28 cellular contexts compared by ENCODE assay signal in genomic region chr11:123250811-123251655, GRCh38. TPM values are rescaled to one million over a fixed set of nuclear protein-coding genes. Genes with fewer than 3 reads are reported as not detected.
DNase-seq lines count a peak whose midpoint lies in the region; ATAC-seq, FAIRE-seq and TF ChIP-seq lines count a peak whose summit lies in the region.
"Had no signal": no experiment of that assay in that cellular context is flagged by ENCODE, and none has a peak within 500 bp of the region (broad histone marks: within the 10 kb centered on the region; RNA-seq: fewer than 3 reads in every experiment).

No MANE protein-coding gene starts in this region.

- CTCF ChIA-PET in GM12878 (lab: Yijun Ruan, JAX): interaction anchor here (0.6 to 1.9 kb wide), 8 partner anchors 10 to 228 kb away, joined by 3 to 9 read pairs (median 4); no protein-coding TSS in a partner anchor

- DNase-seq in GM12892 (ENCODE audit: insufficient read length) (no peak), GM12878 (ENCODE audit: low read depth, low spot score) (no peak), retina (peak; percentile 48), kidney (no peak), ecto neural progenitor cell (ENCODE audit: low spot score) (no peak), GM13977 (ENCODE audit: low spot score) (no peak), DMS153 (lab: John Stamatoyannopoulos, UW) (no peak)
- DNase-seq: activated CD4-positive, alpha-beta T cell treated with anti-CD3 and anti-CD28 coated beads for 48 hours; activated gamma-delta T cell treated with Interleukin-2 at 50 U/mL for 16 hours; activated naive CD8-positive, alpha-beta T cell treated with anti-CD3 and anti-CD28 coated beads, Interleukin-2, amount 50 U/mL, for 24 hours; activated T-cell treated with anti-CD3 and anti-CD28 coated beads, Interleukin-2, amount 50 U/mL, for 1 hour; effector CD8-positive, alpha-beta T cell; NCI-H1092 treated with DMSO at 0.1 percent for 48 hours; NCI-H187 treated with DMSO at 0.1 percent for 48 hours; NCI-H524 treated with DMSO at 0.1 percent for 48 hours; occipital lobe; SHP77; small intestine; stimulated activated CD4-positive, alpha-beta T cell treated with anti-CD3 and anti-CD28 coated beads, Interleukin-1b, Interleukin-23, amount 100 ng/mL, for 48 hours; stimulated activated CD8-positive, alpha-beta memory T cell treated with anti-CD3 and anti-CD28 coated beads, Interleukin-4, amount 100 ng/mL, for 48 hours; stomach; WERI-Rb-1 had no signal

- H3K9me3 ChIP-seq in GM12878 (replicated peaks; ENCODE audit: control insufficient read depth, insufficient read depth, low read length) (no peaks in the 10 kb centered on the region), gastroesophageal sphincter (no peaks in the 10 kb centered on the region), kidney (ENCODE audit: control insufficient read depth in 1 of 2, low read length in 2 of 2) (no peaks in the 10 kb centered on the region)
- H3K9me3 ChIP-seq: stomach had no signal

- H3K9ac ChIP-seq in GM12878 (ENCODE audit: control insufficient read depth, insufficient read depth, low read length) (no peak overlapping the region), kidney (ENCODE audit: low read length in 2 of 2) (no peak overlapping the region)

- H3K27ac ChIP-seq in GM12878 (ENCODE audit: control insufficient read depth, insufficient read depth) (no peak overlapping the region), gastroesophageal sphincter (peak overlapping the region in 3 of 4 donors; percentile 36 to 67 (median 60)), kidney (ENCODE audit: low read depth in 2 of 2, low read length in 2 of 2) (no peak overlapping the region)
- H3K27ac ChIP-seq: WERI-Rb-1 had no signal

- in situ Hi-C loops in GM12878 (cut with MboI): no loop called here
- in situ Hi-C loops in GM13977 (cut with MboI; ENCODE audit: low pct_unique_long_range_greater_than_20kb, low sequenced_read_pairs, unreplicated experiment): no loop called here

- no peak for TF ChIP-seq POLR2A in GM12892 (IDR thresholded peaks at IDR 0.05; ENCODE audit: low read depth, low read length)
- TF ChIP-seq POLR2A in GM12878 (IDR thresholded peaks at IDR 0.05; ENCODE audit: low read depth, low read length): no peak
- TF ChIP-seq POLR2A in gastroesophageal sphincter (IDR thresholded peaks at IDR 0.05): no peak

- ATAC-seq in GM12878 (peak; percentile 14; the same call in 1 of the 3 replicates), gastroesophageal sphincter (no peak)
- ATAC-seq: activated naive CD8-positive, alpha-beta T cell treated with anti-CD3 and anti-CD28 coated beads, Interleukin-2, amount 50 U/mL, for 24 hours; Panc1 had no signal

- no peaks in the 10 kb centered on the region for H3K79me2 ChIP-seq in GM12878 (ENCODE audit: control insufficient read depth, insufficient read depth, low read length)

- SMC1A ChIA-PET in GM12878 (lab: Charles Lee; ENCODE audit: uncharacterized antibody, unreplicated experiment): interaction anchor here (1.0 to 2.7 kb wide), 5 partner anchors 10 to 157 kb away, joined by 3 to 8 read pairs (median 5); no protein-coding TSS in a partner anchor

- intact Hi-C loops in GM12878 (cut with micrococcal nuclease; ENCODE audit: unreplicated experiment): no loop called here
- intact Hi-C loops in kidney (cut with DNase I): no loop called here

- no peak for TF ChIP-seq RAD21 in GM12878 (IDR thresholded peaks at IDR 0.05; ENCODE audit: insufficient read depth, low read depth, low read length)

- H3K27me3 ChIP-seq in GM12878 (replicated peaks in 1 of 2; ENCODE audit: control insufficient read depth in 2 of 2, insufficient read depth in 2 of 2, low read length in 1 of 2) (peaks cover 0 to 2% of the 10 kb centered on the region in 2 experiments; a peak in 2 of 4 replicates), gastroesophageal sphincter (no peaks in the 10 kb centered on the region)

- H2AFZ ChIP-seq in GM12878 (ENCODE audit: control insufficient read depth, low read depth, low read length): no peak overlapping the region

- no peak overlapping the region for H3K4me2 ChIP-seq in GM12878 (ENCODE audit: control insufficient read depth, insufficient read depth)

- peak; percentile 58 for FAIRE-seq in GM12892 (lab: Jason Lieb, UNC)
- no peak for FAIRE-seq in GM12878 (lab: Jason Lieb, UNC)
- no peak for FAIRE-seq in kidney (lab: Jason Lieb, UNC)
- FAIRE-seq: G401.6, small intestine had no signal

- H3K4me1 ChIP-seq in GM12878 (ENCODE audit: control insufficient read depth, insufficient read depth, low read length) (no peaks in the 10 kb centered on the region; the same call in 1 of the 2 replicates), gastroesophageal sphincter (peaks cover 5 to 33% (median 15%) of the 10 kb centered on the region in 3 donors), kidney (ENCODE audit: control insufficient read depth in 1 of 2, insufficient read depth in 1 of 2, low read depth in 1 of 2, low read length in 2 of 2) (no peaks in the 10 kb centered on the region)

- RAD21 ChIA-PET in GM12878 (lab: Charles Lee; ENCODE audit: unreplicated experiment): interaction anchor here (1.3 kb wide), 1 partner anchor 121 kb away, joined by 3 read pairs; no protein-coding TSS in a partner anchor

- TF ChIP-seq CTCF in GM12878 (IDR thresholded peaks at IDR 0.05 in 2 of 3, conservative IDR thresholded peaks at IDR 0.05 in 1 of 3; ENCODE audit: control insufficient read depth in 2 of 3, extremely low read depth in 1 of 3, insufficient read depth in 1 of 3, low read depth in 3 of 3, low read length in 3 of 3) (no peak), gastroesophageal sphincter (IDR thresholded peaks at IDR 0.05) (no peak), kidney (IDR thresholded peaks at IDR 0.05; ENCODE audit: borderline replicate concordance, extremely low read depth, insufficient read depth) (no peak), GM13977 (IDR thresholded peaks at IDR 0.05; ENCODE audit: extremely low read depth, insufficient read depth, missing control alignments) (no peak)

- TF ChIP-seq EP300 in GM12878 (IDR thresholded peaks at IDR 0.05; ENCODE audit: borderline replicate concordance in 1 of 2, control insufficient read depth in 1 of 2, low read depth in 2 of 2, low read length in 2 of 2) (no peak), gastroesophageal sphincter (IDR thresholded peaks at IDR 0.05) (no peak)

- POLR2A ChIA-PET in GM12878 (lab: Charles Lee): no interaction called here

- WGBS in GM12878 (ENCODE audit: insufficient coverage, insufficient replicate concordance, low lambda C conversion rate, missing lambda C conversion rate): 40% methylated on average over 13 of the region's 13 CpGs
- WGBS in gastroesophageal sphincter (ENCODE audit: low coverage in 1 of 2), 2 donors: 70 to 74% methylated on average over 9 to 11 of the region's 13 CpGs

- H4K20me1 ChIP-seq in GM12878 (ENCODE audit: control insufficient read depth, insufficient read depth): no peaks in the 10 kb centered on the region

- no peaks in the 10 kb centered on the region for H3K36me3 ChIP-seq in GM12878 (ENCODE audit: control insufficient read depth in 2 of 2, insufficient read depth in 2 of 2, low read length in 1 of 2)
- no peaks in the 10 kb centered on the region for H3K36me3 ChIP-seq in gastroesophageal sphincter
- no peaks in the 10 kb centered on the region for H3K36me3 ChIP-seq in kidney (ENCODE audit: control insufficient read depth in 1 of 2, insufficient read depth in 2 of 2, low read length in 2 of 2)
- H3K36me3 ChIP-seq: stomach, WERI-Rb-1 had no signal

- H3K4me3 ChIP-seq in GM12878 (no peak overlapping the region), gastroesophageal sphincter (no peak overlapping the region), kidney (ENCODE audit: low read length in 2 of 2) (no peak overlapping the region)
- H3K4me3 ChIP-seq: lung, stomach had no signal

- BruUV-seq in GM12878 (replicated peaks; lab: Mats Ljungman, UMichigan): no TSS peak

TF ChIP-seq in GM12878, 131 proteins besides CTCF, POLR2A, EP300 and RAD21 (continues in another document):
- TF ChIP-seq ZNF217 (IDR thresholded peaks at IDR 0.05): no peak
- no peak for TF ChIP-seq RCOR1 (conservative IDR thresholded peaks at IDR 0.05; ENCODE audit: low read depth, low read length)
- TF ChIP-seq KLF5 (IDR thresholded peaks at IDR 0.05; ENCODE audit: partially characterized antibody): no peak
- TF ChIP-seq NFYA (IDR thresholded peaks at IDR 0.05; ENCODE audit: borderline replicate concordance, low read depth, low read length): no peak

RNA-seq across cellular contexts. Expression of gene CLMP, which starts 56.0 kb away (rescaled TPM):
- polyA plus RNA-seq in GM12892 (2012; ENCODE audit: missing spikeins): 0.34 TPM
- total RNA-seq in GM12878 (2013; cell fraction: nucleolus; rRNA removed): 0.23 TPM in 1 of 2 replicates, not detected in the other
- 0.22 TPM in 1 of 2 replicates, not detected in the other for total RNA-seq in GM12878 (2014; rRNA removed)
- total RNA-seq in GM12878 (2014; rRNA removed; fragmentation: Illumina TruSeq; extraction: Trizol): 0.05 TPM in 1 of 2 replicates, not detected in the other
- total RNA-seq in GM12878 (2021): 0.19 and 0.21 TPM in 2 replicates
- polyA plus RNA-seq in GM12878 (2011; ENCODE audit: low read depth): not detected
- polyA plus RNA-seq in GM12878 (2011; rRNA removed): not detected in 2 replicates
- polyA plus RNA-seq in GM12878 (2011; cell fraction: cytosol; rRNA removed): not detected in 2 replicates
- polyA plus RNA-seq in GM12878 (2011; cell fraction: nucleus; rRNA removed): not detected in 2 replicates
- 0.06 TPM in 1 of 2 replicates, not detected in the other for polyA plus RNA-seq in GM12878 (2012)
- not detected in 2 replicates for polyA plus RNA-seq in GM12878 (2014; fragmentation: Illumina TruSeq; extraction: Trizol)
- under 1 TPM; 0.11 to 0.29 TPM for polyA plus RNA-seq in GM12878 (2014; fragmentation: Nextera tagmentation; extraction: Ambion mirVana)
- polyA plus RNA-seq in GM12878 (2014; rRNA removed): 0.01 and 0.03 TPM in 2 replicates
- polyA plus RNA-seq in GM12878 (2016; fragmentation: Nextera tagmentation; extraction: Ambion mirVana): under 1 TPM; 0.20 to 0.71 TPM
- polyA minus RNA-seq in GM12878 (2011; rRNA and poly(A)+ RNA removed): not detected in 2 replicates
- 0.31 and 0.80 TPM in 2 replicates for polyA minus RNA-seq in GM12878 (2011; cell fraction: cytosol; rRNA and poly(A)+ RNA removed)
- not detected in 2 replicates for polyA minus RNA-seq in GM12878 (2011; cell fraction: nucleus; rRNA and poly(A)+ RNA removed)
- total RNA-seq in gastroesophageal sphincter: 100 to 1,000 TPM in 3 of 4 donors, 10 to 100 TPM in 1; 89.1 to 274 (median 151) TPM
- total RNA-seq in kidney: 6.8 TPM
- polyA plus RNA-seq in kidney (ENCODE audit: insufficient read depth, low read depth, low replicate concordance): 1.2 TPM
- total RNA-seq: activated CD8-positive, alpha-beta memory T cell treated with anti-CD3 and anti-CD28 coated beads for 36 hours; B cell had no signal

Comparison
In these comparisons a context has a peak if more than half of its experiments do, and no peak if none do; other contexts are left out.
1. H3K27ac ChIP-seq: peak in gastroesophageal sphincter (3 of 4); none in GM12878 (single experiment) and kidney (0 of 2).
2. RNA of gene CLMP, which starts 56.0 kb away (total RNA-seq): 89.1 to 274 TPM in gastroesophageal sphincter; 6.8 TPM in kidney (single experiment) and 0.05 to 0.23 TPM in GM12878; every median in the first group is over 10 times any median in the second.